21 cellular contexts compared by ENCODE assay signal in the genomic region with DNA sequence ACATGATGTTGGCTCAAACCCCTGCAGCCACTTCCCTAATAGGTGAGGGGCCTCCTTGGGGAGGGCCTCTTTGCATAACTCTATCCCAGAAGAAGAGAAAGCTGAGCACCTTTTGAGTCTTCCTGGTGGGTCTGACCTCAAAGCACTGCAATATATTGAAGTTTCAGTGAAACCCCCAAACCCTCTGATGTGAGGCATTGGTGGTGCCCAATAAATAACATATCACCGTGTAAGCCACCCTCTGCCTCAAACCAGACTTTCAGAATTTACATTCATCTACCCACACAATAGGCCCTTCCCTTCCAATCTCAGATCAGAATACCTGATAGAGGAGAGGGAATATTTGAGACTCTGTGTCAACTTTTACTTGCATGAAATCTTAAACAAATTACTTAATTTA.
"Had no signal": no experiment of that assay in that cellular context is flagged by ENCODE, and none has a peak within 500 bp of the region (broad histone marks: within the 10 kb centered on the region; RNA-seq: fewer than 3 reads in every experiment).

No MANE protein-coding gene starts in this region.

- H3K27me3 ChIP-seq: esophagus muscularis mucosa, gastrocnemius medialis, neutrophil, right lobe of liver, spleen, stomach had no signal

- H3K9me3 ChIP-seq: esophagus muscularis mucosa, gastrocnemius medialis, mucosa of descending colon, neutrophil, psoas muscle, right lobe of liver, spleen, stomach, thoracic aorta had no signal

- ATAC-seq: effector memory CD8-positive, alpha-beta T cell; gastrocnemius medialis; left colon; mucosa of descending colon; naive thymus-derived CD8-positive, alpha-beta T cell; right lobe of liver; stimulated activated memory B cell treated with anti-CD40 and anti-IgM and Interleukin-4, amounts not matched to agents 10 μg/mL and 1 μg/mL and 100 μg/mL, for 72 hours had no signal

- H3K4me1 ChIP-seq: gastrocnemius medialis, psoas muscle, right lobe of liver, spleen, stomach had no signal

- H3K4me3 ChIP-seq: esophagus muscularis mucosa, gastrocnemius medialis, mucosa of descending colon, psoas muscle, right lobe of liver, spleen, stomach, thoracic aorta had no signal

- H3K9me3 Mint-ChIP-seq: dendritic cell treated with granulocyte-macrophage colony-stimulating factor and Interleukin-4, amounts not matched to agents 40 ng/mL and 50 ng/mL, for 4 days; effector memory CD8-positive, alpha-beta T cell; naive thymus-derived CD8-positive, alpha-beta T cell; stimulated activated memory B cell treated with anti-CD40 and anti-IgM and Interleukin-4, amounts not matched to agents 10 μg/mL and 1 μg/mL and 100 μg/mL, for 72 hours had no signal

- H3K27ac Mint-ChIP-seq: dendritic cell treated with granulocyte-macrophage colony-stimulating factor and Interleukin-4, amounts not matched to agents 40 ng/mL and 50 ng/mL, for 4 days; effector memory CD8-positive, alpha-beta T cell; stimulated activated memory B cell treated with anti-CD40 and anti-IgM and Interleukin-4, amounts not matched to agents 10 μg/mL and 1 μg/mL and 100 μg/mL, for 72 hours had no signal

- H3K27me3 Mint-ChIP-seq: naive thymus-derived CD8-positive, alpha-beta T cell; stimulated activated memory B cell treated with anti-CD40 and anti-IgM and Interleukin-4, amounts not matched to agents 10 μg/mL and 1 μg/mL and 100 μg/mL, for 72 hours had no signal

- H3K36me3 Mint-ChIP-seq: naive thymus-derived CD8-positive, alpha-beta T cell; stimulated activated memory B cell treated with anti-CD40 and anti-IgM and Interleukin-4, amounts not matched to agents 10 μg/mL and 1 μg/mL and 100 μg/mL, for 72 hours had no signal

- DNase-seq: effector memory CD8-positive, alpha-beta T cell; gastrocnemius medialis; glutamatergic neuron; left colon; mucosa of descending colon; naive thymus-derived CD8-positive, alpha-beta T cell; psoas muscle; retina; right lobe of liver; spleen; stimulated activated CD4-positive, alpha-beta T cell treated with anti-CD3 and anti-CD28 coated beads, Interleukin-15, amount 100 ng/mL, for 24 hours; stimulated activated CD4-positive, alpha-beta T cell treated with anti-CD3 and anti-CD28 coated beads, Interleukin-1b, Interleukin-23, amount 100 ng/mL, for 48 hours; stimulated activated CD4-positive, alpha-beta T cell treated with anti-CD3 and anti-CD28 coated beads, Interleukin-4, amount 100 ng/mL, for 24 hours; stomach; substantia nigra had no signal

- H3K4me3 Mint-ChIP-seq: dendritic cell treated with granulocyte-macrophage colony-stimulating factor and Interleukin-4, amounts not matched to agents 40 ng/mL and 50 ng/mL, for 4 days; effector memory CD8-positive, alpha-beta T cell; naive thymus-derived CD8-positive, alpha-beta T cell; stimulated activated memory B cell treated with anti-CD40 and anti-IgM and Interleukin-4, amounts not matched to agents 10 μg/mL and 1 μg/mL and 100 μg/mL, for 72 hours had no signal

- H3K27ac ChIP-seq: epithelial cell of prostate, esophagus muscularis mucosa, gastrocnemius medialis, neutrophil, psoas muscle, right lobe of liver, spleen, stomach, thoracic aorta had no signal

- H3K36me3 ChIP-seq: gastrocnemius medialis, neutrophil, right lobe of liver, stomach, thoracic aorta had no signal

- H3K4me1 Mint-ChIP-seq: stimulated activated memory B cell treated with anti-CD40 and anti-IgM and Interleukin-4, amounts not matched to agents 10 μg/mL and 1 μg/mL and 100 μg/mL, for 72 hours had no signal
